In the genomic region with DNA sequence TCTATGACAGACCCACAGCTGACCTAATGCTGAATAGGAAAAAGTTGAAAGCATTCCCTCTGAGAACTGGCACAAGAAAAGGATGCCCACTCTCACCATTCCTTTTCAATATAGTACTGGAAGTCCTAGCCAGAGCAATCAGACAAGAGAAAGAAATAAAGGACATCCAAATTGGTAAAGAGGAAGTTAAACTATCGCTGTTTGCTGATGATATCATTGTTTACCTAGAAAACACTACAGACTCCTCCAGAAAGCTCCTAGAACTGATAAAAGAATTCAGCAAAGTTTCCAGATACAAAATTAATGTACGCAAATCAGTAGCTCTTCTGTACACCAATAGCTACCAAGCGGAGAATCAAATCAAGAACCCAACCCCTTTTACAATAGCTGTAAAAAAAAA, we compare ENCODE assay signal across 11 cellular contexts. TPM values are rescaled to one million over a fixed set of nuclear protein-coding genes. Genes with fewer than 3 reads are reported as not detected.
"Had no signal": no experiment of that assay in that cellular context is flagged by ENCODE, and none has a peak within 500 bp of the region (broad histone marks: within the 10 kb centered on the region; RNA-seq: fewer than 3 reads in every experiment).

No MANE protein-coding gene starts in this region.

RNA-seq across cellular contexts. Expression of a gene that starts 59.8 kb away (rescaled TPM):
- total RNA-seq: activated B cell treated with CpG ODN at 0.5 μM for 24 hours; activated CD4-positive, alpha-beta memory T cell treated with anti-CD3 and anti-CD28 coated beads for 36 hours; activated CD4-positive, alpha-beta memory T cell treated with anti-CD3 and anti-CD28 coated beads, Interleukin-2, amount 10 ng/mL, durations not matched to agents 7 days and 5 days; activated CD4-positive, alpha-beta T cell treated with anti-CD3 and anti-CD28 coated beads for 36 hours; activated CD4-positive, alpha-beta T cell treated with anti-CD3 and anti-CD28 coated beads, Interleukin-2, amount 10 ng/mL, durations not matched to agents 24 days and 14 days; activated CD4-positive, alpha-beta T cell treated with anti-CD3 and anti-CD28 coated beads, Interleukin-2, amount 10 ng/mL, durations not matched to agents 7 days and 5 days; activated CD8-positive, alpha-beta memory T cell treated with anti-CD3 and anti-CD28 coated beads, Interleukin-2, amount 10 ng/mL, durations not matched to agents 7 days and 5 days; activated CD8-positive, alpha-beta T cell treated with anti-CD3 and anti-CD28 coated beads, Interleukin-2, amount 10 ng/mL, durations not matched to agents 7 days and 5 days; T-helper 1 cell treated with Interleukin-12 subunit alpha and Interleukin-12 subunit beta and Interleukin-4 antibody, amounts not matched to agents 30 ng/mL and 1 ng/mL, for 36 hours; T-helper 2 cell treated with Interferon-gamma antibody and Interleukin-4, amounts not matched to agents 100 ng/mL and 5 ng/mL, for 36 hours; WTC11 had no signal
